Comparison of ENCODE assay signal across 27 cellular contexts in genomic region chr10:28920091-28920490, GRCh38.
"Had no signal": no experiment of that assay in that cellular context is flagged by ENCODE, and none has a peak within 500 bp of the region (broad histone marks: within the 10 kb centered on the region; RNA-seq: fewer than 3 reads in every experiment).

No MANE protein-coding gene starts in this region.

- H3K27ac ChIP-seq: ascending aorta, breast epithelium, cardiac muscle cell, colonic mucosa, VCaP had no signal

- DNase-seq: activated CD4-positive, alpha-beta memory T cell treated with anti-CD3 and anti-CD28 coated beads, Interleukin-2, amount 10 ng/mL, durations not matched to agents 7 days and 5 days; activated CD4-positive, alpha-beta T cell treated with anti-CD3 and anti-CD28 coated beads for 1 hour; activated CD4-positive, alpha-beta T cell treated with anti-CD3 and anti-CD28 coated beads for 4 hours; activated CD4-positive, alpha-beta T cell treated with anti-CD3 and anti-CD28 coated beads, Interleukin-2, amount 10 ng/mL, durations not matched to agents 7 days and 5 days; activated CD4-positive, alpha-beta T cell treated with anti-CD3 and anti-CD28 coated beads, Interleukin-2, amount 50 U/mL, for 4 hours; activated CD8-positive, alpha-beta memory T cell treated with anti-CD3 and anti-CD28 coated beads, Interleukin-2, amount 50 U/mL, for 48 hours; activated gamma-delta T cell; activated naive CD4-positive, alpha-beta T cell; activated naive CD4-positive, alpha-beta T cell treated with anti-CD3 and anti-CD28 coated beads, Interleukin-2, amount 10 ng/mL, durations not matched to agents 7 days and 5 days; activated naive CD8-positive, alpha-beta T cell treated with anti-CD3 and anti-CD28 coated beads, Interleukin-2, amount 10 ng/mL, durations not matched to agents 7 days and 5 days; activated T-cell treated with anti-CD3 and anti-CD28 coated beads for 4 hours; activated T-cell treated with anti-CD3 and anti-CD28 coated beads, Interleukin-2, amount 50 U/mL, for 24 hours; activated T-cell treated with anti-CD3 and anti-CD28 coated beads, Interleukin-2, amount 50 U/mL, for 72 hours; central memory CD4-positive, alpha-beta T cell; cerebellar nuclear complex; colonic mucosa; effector memory CD4-positive, alpha-beta T cell; endodermal cell; foreskin fibroblast; T-helper 2 cell had no signal

- H3K27me3 ChIP-seq: ascending aorta, cardiac muscle cell, colonic mucosa had no signal

- H3K36me3 ChIP-seq: ascending aorta, breast epithelium, cardiac muscle cell, colonic mucosa had no signal

- H3K4me1 ChIP-seq: breast epithelium, colonic mucosa had no signal

- H3K4me3 ChIP-seq: ascending aorta, breast epithelium, cardiac muscle cell, colonic mucosa had no signal

- ATAC-seq: activated naive CD4-positive, alpha-beta T cell treated with anti-CD3 and anti-CD28 coated beads, Interleukin-2, amount 50 U/mL, for 72 hours; activated T-cell treated with anti-CD3 and anti-CD28 coated beads, Interleukin-2, amount 50 U/mL, for 72 hours; esophagus mucosa; WTC11 had no signal

- H3K9me3 ChIP-seq: ascending aorta, breast epithelium, colonic mucosa had no signal
